In genomic region chr14:39452680-39453079, GRCh38 we compare ENCODE assay signal across 2 cellular contexts.
TF ChIP-seq lines count a peak whose summit lies in the region.

No MANE protein-coding gene starts in this region.

TF ChIP-seq in HepG2, 621 proteins besides CTCF, POLR2A, EP300 and RAD21:
- TF ChIP-seq, protein P1, sequence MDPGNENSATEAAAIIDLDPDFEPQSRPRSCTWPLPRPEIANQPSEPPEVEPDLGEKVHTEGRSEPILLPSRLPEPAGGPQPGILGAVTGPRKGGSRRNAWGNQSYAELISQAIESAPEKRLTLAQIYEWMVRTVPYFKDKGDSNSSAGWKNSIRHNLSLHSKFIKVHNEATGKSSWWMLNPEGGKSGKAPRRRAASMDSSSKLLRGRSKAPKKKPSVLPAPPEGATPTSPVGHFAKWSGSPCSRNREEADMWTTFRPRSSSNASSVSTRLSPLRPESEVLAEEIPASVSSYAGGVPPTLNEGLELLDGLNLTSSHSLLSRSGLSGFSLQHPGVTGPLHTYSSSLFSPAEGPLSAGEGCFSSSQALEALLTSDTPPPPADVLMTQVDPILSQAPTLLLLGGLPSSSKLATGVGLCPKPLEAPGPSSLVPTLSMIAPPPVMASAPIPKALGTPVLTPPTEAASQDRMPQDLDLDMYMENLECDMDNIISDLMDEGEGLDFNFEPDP (CRISPR knock-in tag; conservative IDR thresholded peaks at IDR 0.05): 0 out of 2 replicates have a peak, but pooled peaks have one; percentile 37
- TF ChIP-seq, protein P2, sequence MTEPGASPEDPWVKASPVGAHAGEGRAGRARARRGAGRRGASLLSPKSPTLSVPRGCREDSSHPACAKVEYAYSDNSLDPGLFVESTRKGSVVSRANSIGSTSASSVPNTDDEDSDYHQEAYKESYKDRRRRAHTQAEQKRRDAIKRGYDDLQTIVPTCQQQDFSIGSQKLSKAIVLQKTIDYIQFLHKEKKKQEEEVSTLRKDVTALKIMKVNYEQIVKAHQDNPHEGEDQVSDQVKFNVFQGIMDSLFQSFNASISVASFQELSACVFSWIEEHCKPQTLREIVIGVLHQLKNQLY (CRISPR knock-in tag; IDR thresholded peaks at IDR 0.05): no peak
- TF ChIP-seq SALL1 (CRISPR knock-in tag; IDR thresholded peaks at IDR 0.05) (no peak), XRCC5 (optimal IDR thresholded peaks at IDR 0.05; ENCODE audit: low read length) (no peak), DNMT1 (CRISPR knock-in tag; IDR thresholded peaks at IDR 0.05) (no peak), ARID2 (CRISPR knock-in tag; IDR thresholded peaks at IDR 0.05; ENCODE audit: borderline replicate concordance) (no peak), MXI1 (IDR thresholded peaks at IDR 0.05; ENCODE audit: borderline replicate concordance, low read depth, low read length) (no peak)

TF ChIP-seq in GM12878, 131 proteins besides CTCF, POLR2A, EP300 and RAD21:
- TF ChIP-seq, protein P3, sequence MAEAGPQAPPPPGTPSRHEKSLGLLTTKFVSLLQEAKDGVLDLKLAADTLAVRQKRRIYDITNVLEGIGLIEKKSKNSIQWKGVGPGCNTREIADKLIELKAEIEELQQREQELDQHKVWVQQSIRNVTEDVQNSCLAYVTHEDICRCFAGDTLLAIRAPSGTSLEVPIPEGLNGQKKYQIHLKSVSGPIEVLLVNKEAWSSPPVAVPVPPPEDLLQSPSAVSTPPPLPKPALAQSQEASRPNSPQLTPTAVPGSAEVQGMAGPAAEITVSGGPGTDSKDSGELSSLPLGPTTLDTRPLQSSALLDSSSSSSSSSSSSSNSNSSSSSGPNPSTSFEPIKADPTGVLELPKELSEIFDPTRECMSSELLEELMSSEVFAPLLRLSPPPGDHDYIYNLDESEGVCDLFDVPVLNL (IDR thresholded peaks at IDR 0.05; ENCODE audit: low read depth, low read length): no peak
- TF ChIP-seq PAX5 (IDR thresholded peaks at IDR 0.05; ENCODE audit: borderline replicate concordance, low read depth, low read length): no peak
- TF ChIP-seq PAX8 (IDR thresholded peaks at IDR 0.05): no peak
- TF ChIP-seq STAT3 (IDR thresholded peaks at IDR 0.05; ENCODE audit: low read depth, low read length): no peak
- TF ChIP-seq POLR2AphosphoS2 (IDR thresholded peaks at IDR 0.05; ENCODE audit: low read depth, low read length): no peak
- TF ChIP-seq TAF1 (IDR thresholded peaks at IDR 0.05; ENCODE audit: borderline replicate concordance, low read depth, low read length): no peak
- TF ChIP-seq ATF7 (IDR thresholded peaks at IDR 0.05; ENCODE audit: low read depth): no peak
- no peak for TF ChIP-seq CBX5 (IDR thresholded peaks at IDR 0.05; ENCODE audit: low read depth)
- TF ChIP-seq RAD51 (IDR thresholded peaks at IDR 0.05): no peak
- TF ChIP-seq JUND (IDR thresholded peaks at IDR 0.05; ENCODE audit: low read depth, low read length): no peak
- TF ChIP-seq CBX3 (IDR thresholded peaks at IDR 0.05; ENCODE audit: borderline replicate concordance, low read depth): no peak
- TF ChIP-seq, protein P4, sequence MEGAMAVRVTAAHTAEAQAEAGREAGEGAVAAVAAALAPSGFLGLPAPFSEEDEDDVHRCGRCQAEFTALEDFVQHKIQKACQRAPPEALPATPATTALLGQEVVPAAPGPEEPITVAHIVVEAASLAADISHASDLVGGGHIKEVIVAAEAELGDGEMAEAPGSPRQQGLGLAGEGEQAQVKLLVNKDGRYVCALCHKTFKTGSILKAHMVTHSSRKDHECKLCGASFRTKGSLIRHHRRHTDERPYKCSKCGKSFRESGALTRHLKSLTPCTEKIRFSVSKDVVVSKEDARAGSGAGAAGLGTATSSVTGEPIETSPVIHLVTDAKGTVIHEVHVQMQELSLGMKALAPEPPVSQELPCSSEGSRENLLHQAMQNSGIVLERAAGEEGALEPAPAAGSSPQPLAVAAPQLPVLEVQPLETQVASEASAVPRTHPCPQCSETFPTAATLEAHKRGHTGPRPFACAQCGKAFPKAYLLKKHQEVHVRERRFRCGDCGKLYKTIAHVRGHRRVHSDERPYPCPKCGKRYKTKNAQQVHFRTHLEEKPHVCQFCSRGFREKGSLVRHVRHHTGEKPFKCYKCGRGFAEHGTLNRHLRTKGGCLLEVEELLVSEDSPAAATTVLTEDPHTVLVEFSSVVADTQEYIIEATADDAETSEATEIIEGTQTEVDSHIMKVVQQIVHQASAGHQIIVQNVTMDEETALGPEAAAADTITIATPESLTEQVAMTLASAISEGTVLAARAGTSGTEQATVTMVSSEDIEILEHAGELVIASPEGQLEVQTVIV (IDR thresholded peaks at IDR 0.05; ENCODE audit: borderline replicate concordance, partially characterized antibody): no peak
- no peak for TF ChIP-seq HCFC1 (IDR thresholded peaks at IDR 0.05; ENCODE audit: low read length)
- no peak for TF ChIP-seq PML (IDR thresholded peaks at IDR 0.05; ENCODE audit: low read length)
- no peak for TF ChIP-seq ZSCAN29 (IDR thresholded peaks at IDR 0.05)
- no peak for TF ChIP-seq BRCA1 (IDR thresholded peaks at IDR 0.05; ENCODE audit: low read depth, low read length)
- no peak for TF ChIP-seq SMAD1 (IDR thresholded peaks at IDR 0.05; ENCODE audit: low read depth, partially characterized antibody)
- TF ChIP-seq ZZZ3 (IDR thresholded peaks at IDR 0.05; ENCODE audit: control insufficient read depth, insufficient read length, low read depth): no peak
- no peak for TF ChIP-seq IKZF2 (IDR thresholded peaks at IDR 0.05)
- no peak for TF ChIP-seq SREBF2 (IDR thresholded peaks at IDR 0.05; ENCODE audit: low read length)
TF ChIP-seq in GM12878: peak in this region for 0.
